Comparison of ENCODE assay signal across 19 cellular contexts in genomic region chr18:79804130-79804772, GRCh38. TPM values are rescaled to one million over a fixed set of nuclear protein-coding genes. Genes with fewer than 3 reads are reported as not detected.
"Had no signal": no experiment of that assay in that cellular context is flagged by ENCODE, and none has a peak within 500 bp of the region (broad histone marks: within the 10 kb centered on the region; RNA-seq: fewer than 3 reads in every experiment).

No MANE protein-coding gene starts in this region.

- FAIRE-seq: astrocyte, bronchial epithelial cell, small intestine had no signal

- H3K9me3 ChIP-seq: gastrocnemius medialis, heart left ventricle, right atrium auricular region, upper lobe of left lung had no signal

- H3K36me3 ChIP-seq: gastrocnemius medialis, heart left ventricle, right atrium auricular region, upper lobe of left lung had no signal

- H3K27ac Mint-ChIP-seq: activated T-cell treated with anti-CD3 and anti-CD28 coated beads, Interleukin-2, amount 50 U/mL, for 24 hours; progenitor cell of endocrine pancreas; stimulated activated naive CD8-positive, alpha-beta T cell treated with anti-CD3 and anti-CD28 coated beads, Interleukin-15, Interleukin-2, amounts not matched to agents 100 ng/mL and 50 ng/mL, for 24 hours; T-helper 2 cell treated with Interferon-gamma antibody and Interleukin-4, amounts not matched to agents 5 μg/mL and 100 μg/mL, for 36 hours had no signal

- H3K4me3 Mint-ChIP-seq: activated T-cell treated with anti-CD3 and anti-CD28 coated beads, Interleukin-2, amount 50 U/mL, for 24 hours; naive B cell; stimulated activated naive CD8-positive, alpha-beta T cell treated with anti-CD3 and anti-CD28 coated beads, Interleukin-15, Interleukin-2, amounts not matched to agents 100 ng/mL and 50 ng/mL, for 24 hours; T-helper 2 cell treated with Interferon-gamma antibody and Interleukin-4, amounts not matched to agents 5 μg/mL and 100 μg/mL, for 36 hours had no signal

- H3K9me3 Mint-ChIP-seq: activated T-cell treated with anti-CD3 and anti-CD28 coated beads, Interleukin-2, amount 50 U/mL, for 24 hours; naive B cell; stimulated activated naive CD8-positive, alpha-beta T cell treated with anti-CD3 and anti-CD28 coated beads, Interleukin-15, Interleukin-2, amounts not matched to agents 100 ng/mL and 50 ng/mL, for 24 hours; T-helper 2 cell treated with Interferon-gamma antibody and Interleukin-4, amounts not matched to agents 5 μg/mL and 100 μg/mL, for 36 hours had no signal

- ATAC-seq: gastrocnemius medialis, heart left ventricle, left colon had no signal

- H3K4me3 ChIP-seq: dorsolateral prefrontal cortex, gastrocnemius medialis, heart left ventricle, lung, right atrium auricular region, upper lobe of left lung had no signal

- H3K27me3 ChIP-seq: right atrium auricular region had no signal

- H3K4me1 ChIP-seq: gastrocnemius medialis had no signal

- H3K27ac ChIP-seq: dorsolateral prefrontal cortex, gastrocnemius medialis, heart left ventricle, right atrium auricular region, upper lobe of left lung had no signal

- DNase-seq: activated gamma-delta T cell treated with Interleukin-2 at 50 U/mL for 16 hours; activated T-cell treated with anti-CD3 and anti-CD28 coated beads, Interleukin-2, amount 50 U/mL, for 24 hours; erythroblast; gastrocnemius medialis; left colon; naive B cell; nucleus accumbens; small intestine; upper lobe of left lung had no signal

RNA-seq across cellular contexts. Expression of gene KCNG2, which starts 6.5 kb away (rescaled TPM):
- total RNA-seq: activated CD8-positive, alpha-beta memory T cell treated with anti-CD3 and anti-CD28 coated beads for 36 hours; bronchial epithelial cell; left colon; progenitor cell of endocrine pancreas; right atrium auricular region had no signal
